ENCODE assay signal across 23 cellular contexts in genomic region chr4:182225257-182225852, GRCh38. TPM values are rescaled to one million over a fixed set of nuclear protein-coding genes. Genes with fewer than 3 reads are reported as not detected.
DNase-seq lines count a peak whose midpoint lies in the region; ATAC-seq, FAIRE-seq and TF ChIP-seq lines count a peak whose summit lies in the region.
"Had no signal": no experiment of that assay in that cellular context is flagged by ENCODE, and none has a peak within 500 bp of the region (broad histone marks: within the 10 kb centered on the region; RNA-seq: fewer than 3 reads in every experiment).

No MANE protein-coding gene starts in this region.

- no peak overlapping the region for H3K4me2 ChIP-seq in K562 (ENCODE audit: insufficient read depth, low read length)
- H3K4me2 ChIP-seq: KMS-11 had no signal

- BruUV-seq in K562 (replicated peaks; lab: Mats Ljungman, UMichigan), result no TSS peak
- BruUV-seq in A673 (replicated peaks; lab: Mats Ljungman, UMichigan), result no TSS peak

- TF ChIP-seq RAD21 in K562 (CRISPR knock-in tag; conservative IDR thresholded peaks at IDR 0.05 in 1 of 2, IDR thresholded peaks at IDR 0.05 in 1 of 2), result no peak

- no peak overlapping the region for H2AFZ ChIP-seq in K562 (ENCODE audit: low read depth, low read length)

- no peak for TF ChIP-seq EP300 in K562 (IDR thresholded peaks at IDR 0.05; ENCODE audit: low read length)

- no peak for FAIRE-seq in K562 (lab: Jason Lieb, UNC)
- FAIRE-seq: GM19239, H1, HTR-8/SVneo had no signal

- no peaks in the 10 kb centered on the region for H3K9me1 ChIP-seq in K562 (ENCODE audit: control insufficient read depth, insufficient read depth, low read length)

- H3K9me3 ChIP-seq in K562 (replicated peaks; ENCODE audit: control insufficient read depth, insufficient read depth, low read depth, low read length), result no peaks in the 10 kb centered on the region
- no peaks in the 10 kb centered on the region for H3K9me3 ChIP-seq in A673 (ENCODE audit: low read depth, low read length, poor library complexity, severe bottlenecking)
- no peaks in the 10 kb centered on the region for H3K9me3 ChIP-seq in effector memory CD4-positive, alpha-beta T cell (ENCODE audit: control insufficient read depth, low read length)

- POLR2A ChIA-PET in K562 (lab: Yijun Ruan, JAX), result no interaction called here
- POLR2A ChIA-PET in A673 (lab: Charles Lee; ENCODE audit: low non-redundant PET), result no interaction called here

- no peak for TF ChIP-seq CTCF in K562 (IDR thresholded peaks at IDR 0.05 in 2 of 3, conservative IDR thresholded peaks at IDR 0.05 in 1 of 3; ENCODE audit: insufficient read depth in 2 of 3, low read depth in 1 of 3, low read length in 3 of 3)
- no peak for TF ChIP-seq CTCF in lower leg skin (IDR thresholded peaks at IDR 0.05)
- TF ChIP-seq CTCF in A673 (conservative IDR thresholded peaks at IDR 0.05; ENCODE audit: low read depth, low read length), result no peak

- H3K4me3 ChIP-seq in K562 (no peak overlapping the region), lower leg skin (ENCODE audit: low read depth, poor library complexity, severe bottlenecking) (no peak overlapping the region), A673 (ENCODE audit: low read depth, low read length, poor library complexity, severe bottlenecking) (no peak overlapping the region)
- no peak overlapping the region for H3K4me3 ChIP-seq in effector memory CD4-positive, alpha-beta T cell (ENCODE audit: insufficient read depth, low read depth, low read length, poor library complexity, severe bottlenecking)

- in situ Hi-C loops in K562 (cut with MboI), result no loop called here

- H3K4me1 ChIP-seq in K562 (replicated peaks in 1 of 2; ENCODE audit: control insufficient read depth in 2 of 2, insufficient read depth in 2 of 2, low read length in 2 of 2) (no peaks in the 10 kb centered on the region), A673 (ENCODE audit: insufficient read depth, low read length, poor library complexity, severe bottlenecking) (no peaks in the 10 kb centered on the region)
- H3K4me1 ChIP-seq in effector memory CD4-positive, alpha-beta T cell (ENCODE audit: control insufficient read depth, insufficient read depth, low read length, poor library complexity, severe bottlenecking), result no peaks in the 10 kb centered on the region

- intact Hi-C loops in K562 (cut with micrococcal nuclease), result no loop called here
- intact Hi-C loops in lower leg skin (cut with DNase I; ENCODE audit: low total_unique reads), result no loop called here
- intact Hi-C loops in A673 (cut with micrococcal nuclease; ENCODE audit: unreplicated experiment), result no loop called here

- TF ChIP-seq POLR2A in K562 (conservative IDR thresholded peaks at IDR 0.05) (no peak), lower leg skin (IDR thresholded peaks at IDR 0.05) (no peak)

- no peak for ATAC-seq in K562
- ATAC-seq: PC-3, SK-N-SH treated with all-trans-retinoic acid at 6 μM for 48 hours had no signal

- H3K79me2 ChIP-seq in K562 (ENCODE audit: control insufficient read depth, insufficient read depth, low read length), result no peaks in the 10 kb centered on the region

- H3K27me3 ChIP-seq in K562 (ENCODE audit: control insufficient read depth in 2 of 2, insufficient read depth in 2 of 2, low read length in 2 of 2) (no peaks in the 10 kb centered on the region), A673 (replicated peaks; ENCODE audit: insufficient read depth, low read depth, low read length, poor library complexity) (no peaks in the 10 kb centered on the region)
- H3K27me3 ChIP-seq in effector memory CD4-positive, alpha-beta T cell (replicated peaks; ENCODE audit: control insufficient read depth, insufficient read depth, low read length, poor library complexity, severe bottlenecking), result no peaks in the 10 kb centered on the region

- DNase-seq in NCI-H748 (lab: John Stamatoyannopoulos, UW; ENCODE audit: unreplicated experiment) (peak; percentile 8), NCI-H748 treated with DMSO at 0.1 percent for 48 hours (lab: John Stamatoyannopoulos, UW) (no peak), NCI-H69 (lab: John Stamatoyannopoulos, UW) (peak; percentile 9), K562 (ENCODE audit: extremely low read depth in 1 of 4, low spot score in 3 of 4) (no peak), lower leg skin (ENCODE audit: low spot score in 2 of 2) (no peak), NCI-H82 (lab: John Stamatoyannopoulos, UW) (no peak), A673 (ENCODE audit: low spot score) (no peak)
- DNase-seq in effector memory CD4-positive, alpha-beta T cell, result no peak
- DNase-seq: 8988T; CD8-positive, alpha-beta memory T cell; EL; GF-D8; NCI-H1092 treated with DMSO at 0.1 percent for 48 hours; NCI-H2029 treated with DMSO at 0.1 percent for 48 hours; NCI-H446; PC-3; Right ventricle myocardium superior had no signal

- H3K9ac ChIP-seq in K562 (ENCODE audit: insufficient read depth in 1 of 2, low read depth in 2 of 2, low read length in 2 of 2), result no peak overlapping the region
- H3K9ac ChIP-seq: KMS-11 had no signal

- H3K36me3 ChIP-seq in K562 (ENCODE audit: control insufficient read depth, insufficient read depth, low read length) (no peaks in the 10 kb centered on the region), A673 (ENCODE audit: insufficient read depth, low read length, poor library complexity, severe bottlenecking) (no peaks in the 10 kb centered on the region)
- no peaks in the 10 kb centered on the region for H3K36me3 ChIP-seq in effector memory CD4-positive, alpha-beta T cell (ENCODE audit: control insufficient read depth, insufficient read depth, low read length)

- no peak overlapping the region for H3K27ac ChIP-seq in K562 (ENCODE audit: extremely low read depth, low read depth, low read length)
- no peak overlapping the region for H3K27ac ChIP-seq in A673 (ENCODE audit: low read depth, low read length, poor library complexity, severe bottlenecking)
- no peak overlapping the region for H3K27ac ChIP-seq in effector memory CD4-positive, alpha-beta T cell (ENCODE audit: insufficient read depth, low read length, poor library complexity, severe bottlenecking)
- H3K27ac ChIP-seq: C4-2B, KMS-11 had no signal

- CTCF ChIA-PET in K562 (lab: Yijun Ruan, JAX; ENCODE audit: low intra/inter-chr PET ratio), result no interaction called here
- CTCF ChIA-PET in A673 (lab: Charles Lee), result no interaction called here

- WGBS in K562 (ENCODE audit: insufficient coverage, low coverage, missing lambda C conversion rate), result 0% methylated on average over 9 of the region's 9 CpGs
- WGBS in lower leg skin, 2 donors, result 82 to 89% methylated on average over 9 of the region's 9 CpGs

- no peaks in the 10 kb centered on the region for H4K20me1 ChIP-seq in K562 (replicated peaks; ENCODE audit: control insufficient read depth, insufficient read depth, low read length)

TF ChIP-seq in K562, 482 proteins besides CTCF, POLR2A, EP300 and RAD21:
- TF ChIP-seq SP2 (IDR thresholded peaks at IDR 0.05; ENCODE audit: extremely low read depth, low read depth, low read length, poor library complexity, severe bottlenecking), result no peak
- TF ChIP-seq SPI1 (IDR thresholded peaks at IDR 0.05; ENCODE audit: borderline replicate concordance, low read depth, low read length), result peak; percentile 71; the same call in 1 of the 2 replicates

RNA-seq across cellular contexts. Expression of gene TENM3, which starts 17.8 kb away (rescaled TPM):
- total RNA-seq in K562 (2011; cell fraction: chromatin; rRNA removed; ENCODE audit: low replicate concordance), result not detected in 2 replicates
- total RNA-seq in K562 (2011; cell fraction: nucleolus; rRNA removed), result not detected in 2 replicates
- 0.07 TPM in 1 of 2 replicates, not detected in the other for total RNA-seq in K562 (2011; cell fraction: nucleoplasm; rRNA removed)
- not detected in 2 replicates for total RNA-seq in K562 (2014; rRNA removed)
- not detected in 2 replicates for total RNA-seq in K562 (2014; rRNA removed; fragmentation: Illumina TruSeq; extraction: Trizol)
- total RNA-seq in K562 (2015; rRNA removed; fragmentation: Illumina TruSeq; extraction: Trizol), result not detected in 2 replicates
- total RNA-seq in K562 (2021), result 0.02 and 0.04 TPM in 2 replicates
- 0.01 TPM in 1 of 2 replicates, not detected in the other for polyA plus RNA-seq in K562 (2011; rRNA removed)
- polyA plus RNA-seq in K562 (2011; cell fraction: cytosol; rRNA removed), result 0.01 TPM in 1 of 2 replicates, not detected in the other
- polyA plus RNA-seq in K562 (2011; cell fraction: nucleus; rRNA removed), result 0.24 TPM in 1 of 2 replicates, not detected in the other
- 0.10 TPM in 1 of 2 replicates, not detected in the other for polyA plus RNA-seq in K562 (2012)
- polyA plus RNA-seq in K562 (2014; fragmentation: Illumina TruSeq; extraction: Trizol), result not detected in 2 replicates
- not detected for polyA plus RNA-seq in K562 (2014; fragmentation: Nextera tagmentation; extraction: Ambion mirVana)
- not detected in 2 replicates for polyA plus RNA-seq in K562 (2014; rRNA removed)
- polyA minus RNA-seq in K562 (2011; rRNA and poly(A)+ RNA removed), result 0.04 and 0.06 TPM in 2 replicates
- not detected in 2 replicates for polyA minus RNA-seq in K562 (2011; cell fraction: cytosol; rRNA and poly(A)+ RNA removed)
- under 0.01 TPM in 1 of 2 replicates, not detected in the other for polyA minus RNA-seq in K562 (2011; cell fraction: nucleus; rRNA and poly(A)+ RNA removed)
- 1 to 10 TPM in 3 of 4 donors, under 1 TPM in 1; 0.69 to 8.2 (median 2.3) TPM for total RNA-seq in lower leg skin
- total RNA-seq in A673 (2021), result 24.5 and 26.4 TPM in 2 replicates
- total RNA-seq: CD8-positive, alpha-beta memory T cell had no signal
- polyA plus RNA-seq: CD8-positive, alpha-beta memory T cell had no signal

Comparison
In these comparisons a context has a peak if more than half of its experiments do, and no peak if none do; other contexts are left out.
1. DNase-seq: peak in NCI-H748 (single experiment) and NCI-H69 (single experiment); none in NCI-H748 treated with DMSO at 0.1 percent for 48 hours (single experiment), K562 (0 of 4), lower leg skin (0 of 2), NCI-H82 (single experiment), A673 (single experiment) and effector memory CD4-positive, alpha-beta T cell (0 of 3).